ENCODE assay signal across 8 cellular contexts in genomic region chr6:70669133-70669532, GRCh38. TPM values are rescaled to one million over a fixed set of nuclear protein-coding genes. Genes with fewer than 3 reads are reported as not detected.
DNase-seq lines count a peak whose midpoint lies in the region; ATAC-seq and TF ChIP-seq lines count a peak whose summit lies in the region.

No MANE protein-coding gene starts in this region.

- peaks cover 2% of the 10 kb centered on the region; the same call in 1 of the 2 replicates for H4K20me1 ChIP-seq in OCI-LY1 (ENCODE audit: insufficient read depth, low read length)

- no peaks in the 10 kb centered on the region for H3K9me3 ChIP-seq in OCI-LY1 (ENCODE audit: low read length)
- no peaks in the 10 kb centered on the region for H3K9me3 ChIP-seq in psoas muscle

- H3K27ac ChIP-seq in OCI-LY1 (ENCODE audit: low read depth, low read length, poor library complexity, severe bottlenecking): no peak overlapping the region
- H3K27ac ChIP-seq in epithelial cell of prostate: peak overlapping the region; percentile 85
- H3K27ac ChIP-seq in psoas muscle: peak overlapping the region; percentile 95

- CTCF ChIA-PET in GM10248 (lab: Yijun Ruan, JAX): interaction anchor here (1.2 to 4.2 kb wide), 5 partner anchors 9 to 95 kb away, joined by 3 to 21 read pairs (median 5); no protein-coding TSS in a partner anchor

- no peaks in the 10 kb centered on the region for H3K79me2 ChIP-seq in OCI-LY1 (ENCODE audit: insufficient read depth, low read length)

- no peak for TF ChIP-seq CTCF in GM10248 (IDR thresholded peaks at IDR 0.05; ENCODE audit: control extremely low read depth, extremely low read depth, low read depth, missing control alignments)
- TF ChIP-seq CTCF in OCI-LY1 (IDR thresholded peaks at IDR 0.05; ENCODE audit: low read length): no peak
- no peak for TF ChIP-seq CTCF in psoas muscle (IDR thresholded peaks at IDR 0.05)

- H3K36me3 ChIP-seq in OCI-LY1 (ENCODE audit: insufficient read depth, low read length): no peaks in the 10 kb centered on the region
- no peaks in the 10 kb centered on the region for H3K36me3 ChIP-seq in psoas muscle (ENCODE audit: insufficient read depth in 1 of 2, low read depth in 1 of 2)

- peak overlapping the region; percentile 80 for H3K4me3 ChIP-seq in OCI-LY1 (ENCODE audit: low read depth, low read length, poor library complexity, severe bottlenecking)
- peak overlapping the region; percentile 89 for H3K4me3 ChIP-seq in psoas muscle

- DNase-seq in GM10248 (ENCODE audit: extremely low spot score) (peak; percentile 21), epithelial cell of prostate (ENCODE audit: low read depth, low spot score) (no peak), psoas muscle (no peak), hypothalamus (lab: John Stamatoyannopoulos, UW) (no peak), MV-4-11 (lab: John Stamatoyannopoulos, UW) (no peak)
- no peak for DNase-seq in activated CD4-positive, CD25-positive, alpha-beta regulatory T cell (lab: John Stamatoyannopoulos, UW)

- H3F3A ChIP-seq in OCI-LY1 (ENCODE audit: insufficient read depth, low read length): no peaks in the 10 kb centered on the region

- ATAC-seq in psoas muscle: no peak
- no peak for ATAC-seq in GM19351 (IDR thresholded peaks at IDR 0.05; ENCODE audit: unreplicated experiment)

- H3K27me3 ChIP-seq in OCI-LY1 (ENCODE audit: insufficient read depth, low read length): no peaks in the 10 kb centered on the region
- no peaks in the 10 kb centered on the region for H3K27me3 ChIP-seq in psoas muscle (ENCODE audit: insufficient read depth in 3 of 3, low read length in 2 of 3)

- POLR2A ChIA-PET in GM10248 (lab: Yijun Ruan, JAX): no interaction called here

- H3K4me2 ChIP-seq in OCI-LY1 (ENCODE audit: low read length): peak overlapping the region; percentile 87

- H3K4me1 ChIP-seq in OCI-LY1 (ENCODE audit: insufficient read depth, low read length, severe bottlenecking): peaks cover 19% of the 10 kb centered on the region
- peaks cover 57% of the 10 kb centered on the region for H3K4me1 ChIP-seq in psoas muscle

- H2AFZ ChIP-seq in OCI-LY1 (ENCODE audit: low read length): no peak overlapping the region

- 42 to 69% (median 53%) methylated on average over 4 of the region's 4 CpGs for WGBS in psoas muscle, 3 donors

- intact Hi-C loops in psoas muscle (cut with DNase I): loop anchor here (5.0 kb wide), 2 partner anchors 102 to 257 kb away; partner anchors contain the start of genes FAM135A (in 1 of the 2) and SDHAF4 (in 1 of the 2)

- no peaks in the 10 kb centered on the region for H3K9me2 ChIP-seq in OCI-LY1 (ENCODE audit: low read depth, low read length)

- H3K9ac ChIP-seq in OCI-LY1 (ENCODE audit: low read length): peak overlapping the region; percentile 80; the same call in 1 of the 2 replicates

RNA-seq across cellular contexts. Expression of gene SMAP1, which starts 1.4 kb away (rescaled TPM):
- total RNA-seq in psoas muscle: 10 to 100 TPM; 24.0 to 40.2 (median 29.8) TPM
- polyA plus RNA-seq in psoas muscle: 10 to 100 TPM; 19.0 to 22.0 (median 20.8) TPM
